20 cellular contexts compared by ENCODE assay signal in the genomic region with DNA sequence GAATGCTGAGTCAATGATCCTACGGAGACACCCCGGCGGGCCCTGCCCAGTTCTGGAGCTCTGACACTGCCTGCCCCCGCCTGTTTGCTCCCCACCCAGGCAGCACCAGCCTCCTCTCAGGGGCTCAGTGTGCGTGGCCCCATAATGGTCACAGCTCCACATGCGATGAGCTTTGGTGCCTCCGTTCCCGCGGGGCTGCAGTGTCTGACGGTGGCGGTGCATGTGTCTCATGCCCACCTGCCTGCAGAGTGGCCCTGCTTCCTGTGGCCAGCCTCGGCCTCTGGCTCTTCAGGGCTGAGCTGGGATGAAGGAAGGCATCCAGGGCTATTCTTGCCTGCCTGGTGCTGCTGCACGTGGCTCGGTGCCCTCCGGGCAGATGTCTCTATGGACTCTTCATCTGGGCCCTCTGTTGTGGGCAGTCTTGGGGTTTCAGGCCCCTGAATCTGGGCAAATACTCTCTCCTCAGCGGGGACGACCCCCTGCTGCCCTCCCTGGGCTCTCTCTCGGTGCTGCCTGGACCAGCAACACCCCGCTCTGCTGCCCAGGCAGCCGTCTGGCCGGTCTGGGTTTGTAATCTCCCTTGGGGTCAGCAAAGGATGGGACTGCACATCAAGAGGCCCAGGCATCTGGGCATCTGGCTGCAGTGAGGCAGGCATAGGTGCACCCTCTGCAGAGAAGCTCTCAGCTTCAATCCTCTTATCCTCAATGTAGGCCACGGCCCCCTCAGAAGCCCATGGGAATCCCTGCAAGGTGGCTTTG. TPM values are rescaled to one million over a fixed set of nuclear protein-coding genes. Genes with fewer than 3 reads are reported as not detected.
DNase-seq lines count a peak whose midpoint lies in the region; ATAC-seq, FAIRE-seq and TF ChIP-seq lines count a peak whose summit lies in the region.
"Had no signal": no experiment of that assay in that cellular context is flagged by ENCODE, and none has a peak within 500 bp of the region (broad histone marks: within the 10 kb centered on the region; RNA-seq: fewer than 3 reads in every experiment).

No MANE protein-coding gene starts in this region.

- H4K8ac ChIP-seq in neuronal stem cell (ENCODE audit: low read depth, low read length) = peak overlapping the region; percentile 65

- H2BK15ac ChIP-seq in neuronal stem cell (ENCODE audit: low read length) = peak overlapping the region; percentile 75

- ATAC-seq in HG03097 (IDR thresholded peaks at IDR 0.05; ENCODE audit: low FRiP score, unreplicated experiment) (no peak), GM19035 (IDR thresholded peaks at IDR 0.05; ENCODE audit: unreplicated experiment) (no peak)

- peak overlapping the region; percentile 53 for H3K4ac ChIP-seq in neuronal stem cell (ENCODE audit: low read length)

- H3K14ac ChIP-seq in neuronal stem cell (ENCODE audit: low read length) = peak overlapping the region; percentile 17

- H3K4me1 ChIP-seq in neuronal stem cell (ENCODE audit: control insufficient read depth in 2 of 2, insufficient read depth in 1 of 2, low read depth in 1 of 2, low read length in 2 of 2) = peaks cover 2 to 8% of the 10 kb centered on the region in 2 donors

- H3K27me3 ChIP-seq in WERI-Rb-1 (ENCODE audit: insufficient read depth, low read depth, severe bottlenecking) (peaks cover 38% of the 10 kb centered on the region), neuronal stem cell (ENCODE audit: control insufficient read depth in 3 of 3, insufficient read depth in 3 of 3, low read depth in 1 of 3, low read length in 3 of 3) (peaks cover 0 to 4% (median 0%) of the 10 kb centered on the region in 3 experiments)

- H3K4me2 ChIP-seq in neuronal stem cell (ENCODE audit: insufficient read depth, low read length, poor library complexity, severe bottlenecking) = no peak overlapping the region

- no peak overlapping the region for H2BK12ac ChIP-seq in neuronal stem cell (ENCODE audit: low read length)

- H2AFZ ChIP-seq in neuronal stem cell (ENCODE audit: low read length) = no peak overlapping the region

- H3K27ac ChIP-seq in WERI-Rb-1 = peak overlapping the region; percentile 0; the same call in 1 of the 2 replicates
- H3K27ac ChIP-seq in neuronal stem cell (replicated peaks; ENCODE audit: low read length) = no peak overlapping the region
- H3K27ac ChIP-seq: 22Rv1, C4-2B, SJSA1 had no signal

- no peak for TF ChIP-seq CTCF in D721Med (IDR thresholded peaks at IDR 0.05; ENCODE audit: insufficient read depth, missing control alignments)
- TF ChIP-seq CTCF in WERI-Rb-1 (IDR thresholded peaks at IDR 0.05; ENCODE audit: low read depth, low read length) = no peak

- no peak overlapping the region for H4K91ac ChIP-seq in neuronal stem cell (ENCODE audit: low read depth, low read length, poor library complexity)

- peaks cover 2% of the 10 kb centered on the region for H3K79me1 ChIP-seq in neuronal stem cell (ENCODE audit: low read depth, low read length)

- H3K9me3 ChIP-seq in WERI-Rb-1 (ENCODE audit: severe bottlenecking) = no peaks in the 10 kb centered on the region
- no peaks in the 10 kb centered on the region for H3K9me3 ChIP-seq in neuronal stem cell (replicated peaks in 1 of 2; ENCODE audit: control insufficient read depth in 2 of 2, insufficient read depth in 1 of 2, low read depth in 1 of 2, low read length in 2 of 2)

- H2BK5ac ChIP-seq in neuronal stem cell (ENCODE audit: low read length) = no peak overlapping the region

- WGBS in neuronal stem cell (ENCODE audit: extremely low coverage in 2 of 2, insufficient read length in 2 of 2, insufficient replicate concordance in 1 of 2), 2 donors = no CpG with 5 or more reads among the region's 22 CpGs

- H3K18ac ChIP-seq in neuronal stem cell (ENCODE audit: low read length) = peak overlapping the region; percentile 57

- H3K4me3 ChIP-seq in WERI-Rb-1 (ENCODE audit: low read depth, low read length) (no peak overlapping the region), neuronal stem cell (ENCODE audit: low read length in 2 of 2) (no peak overlapping the region)
- H3K4me3 ChIP-seq: SJSA1 had no signal

- peak overlapping the region; percentile 89 for H3K23ac ChIP-seq in neuronal stem cell (ENCODE audit: low read depth, low read length, poor library complexity)

- DNase-seq in NCI-H345 treated with DMSO at 0.1 percent for 48 hours (lab: John Stamatoyannopoulos, UW; ENCODE audit: unreplicated experiment) (peak; percentile 26), NCI-H345 (lab: John Stamatoyannopoulos, UW) (no peak), D721Med (ENCODE audit: insufficient read length, low spot score) (peak; percentile 69), WERI-Rb-1 (peak; percentile 91), neuronal stem cell (ENCODE audit: low spot score) (no peak), HK-2 (ENCODE audit: unreplicated experiment) (no peak)
- DNase-seq: ACHN; DMS79 treated with DMSO at 0.1 percent for 48 hours; HCEC 1CT; MV-4-11; NCI-H1694; NCI-H2081 treated with DMSO at 0.1 percent for 48 hours; NK-92 treated with Interleukin-12 subunit alpha and Interleukin-12 subunit beta, amount 100 ng/mL, for 24 hours; T-helper 1 cell had no signal

- H2AK5ac ChIP-seq in neuronal stem cell (ENCODE audit: low read depth, low read length) = peak overlapping the region; percentile 70

- H3K36me3 ChIP-seq in WERI-Rb-1 (peaks cover 17% of the 10 kb centered on the region), neuronal stem cell (replicated peaks in 1 of 2; ENCODE audit: control insufficient read depth in 2 of 2, insufficient read depth in 2 of 2, low read length in 2 of 2) (no peaks in the 10 kb centered on the region)
- H3K36me3 ChIP-seq: SJSA1 had no signal

- no peak for FAIRE-seq in D721Med (lab: Jason Lieb, UNC)

- no peak overlapping the region for H2BK120ac ChIP-seq in neuronal stem cell (ENCODE audit: low read depth, low read length)

- H3K9ac ChIP-seq in neuronal stem cell (ENCODE audit: low read depth, low read length, poor library complexity) = peak overlapping the region; percentile 60

RNA-seq across cellular contexts. Expression of gene TMEM255B, which starts 19.3 kb away (rescaled TPM):
- polyA plus RNA-seq in neuronal stem cell (2013, experiment 1 of 2) = 2.5 TPM
- 2.2 TPM for polyA plus RNA-seq in neuronal stem cell (2013, experiment 2 of 2)
- polyA plus RNA-seq: CD8-positive, alpha-beta memory T cell had no signal

Comparison
In these comparisons a context has a peak if more than half of its experiments do, and no peak if none do; other contexts are left out.
1. DNase-seq: peak in NCI-H345 treated with DMSO at 0.1 percent for 48 hours (single experiment), D721Med (single experiment) and WERI-Rb-1 (single experiment); none in NCI-H345 (single experiment), neuronal stem cell (single experiment) and HK-2 (single experiment).